In the genomic region with DNA sequence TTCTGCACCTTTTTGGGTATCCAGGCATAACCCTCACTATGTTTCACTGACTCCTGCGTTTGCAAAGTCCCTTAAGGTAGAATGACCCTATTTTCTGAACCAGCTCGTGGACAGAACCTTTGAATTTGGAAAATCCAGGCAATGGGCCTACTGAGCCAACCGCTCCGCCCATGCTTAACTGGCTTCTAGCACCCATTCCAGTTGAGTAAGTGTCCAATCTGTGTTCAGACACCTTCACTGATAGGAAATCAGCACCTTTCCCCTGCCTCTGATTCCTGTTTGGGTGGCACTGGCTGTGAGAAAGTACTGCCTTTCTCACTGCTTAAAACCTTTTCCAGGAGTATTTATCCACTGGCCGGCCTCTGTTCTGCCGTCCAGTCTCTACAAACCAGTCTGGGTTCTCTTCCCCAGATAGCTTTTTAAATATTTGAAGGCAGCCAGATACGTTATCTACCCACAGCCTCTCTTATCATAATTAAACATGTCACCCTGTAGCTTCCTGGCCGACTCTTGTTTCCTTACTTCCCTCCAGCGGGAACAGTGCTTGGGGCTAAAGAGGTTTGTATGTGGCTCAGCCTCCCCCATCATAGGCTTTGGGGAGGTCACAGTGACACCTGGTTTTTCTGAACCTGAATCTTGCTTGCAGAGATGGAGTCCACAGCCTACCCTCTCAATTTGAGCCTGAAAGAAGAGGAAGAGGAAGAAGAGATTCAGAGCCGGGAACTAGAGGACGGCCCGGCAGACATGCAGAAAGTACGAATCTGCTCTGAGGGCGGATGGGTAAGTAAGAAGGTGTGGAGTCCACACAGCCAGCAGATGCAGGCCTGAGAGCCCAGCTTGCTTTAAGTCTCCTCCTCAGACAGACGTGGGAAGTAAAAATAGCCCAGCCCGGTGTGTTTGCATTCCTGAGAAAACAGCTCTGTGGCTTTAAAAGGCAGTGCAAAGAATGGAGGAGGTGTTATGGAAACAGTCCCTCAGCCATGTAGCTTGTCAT, we compare ENCODE assay signal across 8 cellular contexts. TPM values are rescaled to one million over a fixed set of nuclear protein-coding genes. Genes with fewer than 3 reads are reported as not detected.
A peak's percentile ranks its signal among the peaks of the same experiment; 100 is the strongest.
DNase-seq lines count a peak whose midpoint lies in the region; ATAC-seq, FAIRE-seq and TF ChIP-seq lines count a peak whose summit lies in the region.

No MANE protein-coding gene starts in this region.

- H3K36me3 ChIP-seq in GM12878 (ENCODE audit: control insufficient read depth in 2 of 2, insufficient read depth in 2 of 2, low read length in 1 of 2): peaks cover 10 to 32% of the 10 kb centered on the region in 2 experiments
- peaks cover 27 to 42% of the 10 kb centered on the region in 2 donors for H3K36me3 ChIP-seq in kidney (ENCODE audit: control insufficient read depth in 1 of 2, insufficient read depth in 2 of 2, low read length in 2 of 2)
- peaks cover 8 to 46% (median 42%) of the 10 kb centered on the region in 5 donors for H3K36me3 ChIP-seq in subcutaneous abdominal adipose tissue (ENCODE audit: control insufficient read depth in 5 of 5, insufficient read depth in 5 of 5, low read length in 5 of 5)

- 0 out of 2 replicates have a peak, but pooled peaks have one; percentile 36 for TF ChIP-seq POLR2A in GM12878 (IDR thresholded peaks at IDR 0.05; ENCODE audit: low read depth, low read length)

- TF ChIP-seq RAD21 in GM12878 (IDR thresholded peaks at IDR 0.05; ENCODE audit: insufficient read depth, low read depth, low read length): no peak

- POLR2A ChIA-PET in AG04450 (lab: Yijun Ruan, JAX) (no interaction called here), GM12878 (lab: Charles Lee) (interaction anchor here (3.2 kb wide), 1 partner anchor 35 kb away, joined by 10 read pairs; the partner anchor contains the start of gene TADA1)

- TSS peak; percentile 56 for BruUV-seq in GM12878 (replicated peaks; lab: Mats Ljungman, UMichigan)

- SMC1A ChIA-PET in GM12878 (lab: Charles Lee; ENCODE audit: uncharacterized antibody, unreplicated experiment): interaction anchor here (0.8 to 1.5 kb wide), 4 partner anchors 15 to 218 kb away, joined by 3 to 4 read pairs (median 3); no protein-coding TSS in a partner anchor

- RAD21 ChIA-PET in GM12878 (lab: Charles Lee; ENCODE audit: unreplicated experiment): interaction anchor here (1.3 kb wide), 1 partner anchor 33 kb away, joined by 3 read pairs; no protein-coding TSS in a partner anchor

- H3K4me3 ChIP-seq in AG04450 (ENCODE audit: low read depth, low read length) (peak overlapping the region; percentile 73), GM12878 (peak overlapping the region; percentile 96), kidney (ENCODE audit: low read length in 2 of 2) (peak overlapping the region; percentile 66 to 70), subcutaneous abdominal adipose tissue (ENCODE audit: low read depth in 1 of 5, low read length in 5 of 5) (peak overlapping the region; percentile 67 to 88 (median 72))
- peak overlapping the region; percentile 87 for H3K4me3 ChIP-seq in Jurkat, Clone E6-1 (ENCODE audit: low read length)

- TF ChIP-seq CTCF in AG04450 (IDR thresholded peaks at IDR 0.05; ENCODE audit: low read depth, low read length) (no peak), GM12878 (IDR thresholded peaks at IDR 0.05 in 2 of 3, conservative IDR thresholded peaks at IDR 0.05 in 1 of 3; ENCODE audit: control insufficient read depth in 2 of 3, extremely low read depth in 1 of 3, insufficient read depth in 1 of 3, low read depth in 3 of 3, low read length in 3 of 3) (no peak), kidney (IDR thresholded peaks at IDR 0.05; ENCODE audit: borderline replicate concordance, extremely low read depth, insufficient read depth) (no peak)

- no peaks in the 10 kb centered on the region; the same call in 1 of the 2 replicates for H4K20me1 ChIP-seq in GM12878 (ENCODE audit: control insufficient read depth, insufficient read depth)

- no peaks in the 10 kb centered on the region for H3K27me3 ChIP-seq in AG04450 (ENCODE audit: control insufficient read depth, insufficient read depth, low read length)
- H3K27me3 ChIP-seq in GM12878 (replicated peaks in 1 of 2; ENCODE audit: control insufficient read depth in 2 of 2, insufficient read depth in 2 of 2, low read length in 1 of 2): no peaks in the 10 kb centered on the region
- H3K27me3 ChIP-seq in subcutaneous abdominal adipose tissue (ENCODE audit: control insufficient read depth in 5 of 5, insufficient read depth in 4 of 5, low read length in 5 of 5): no peaks in the 10 kb centered on the region

- peaks cover 5% of the 10 kb centered on the region; the same call in 1 of the 2 replicates for H3K4me1 ChIP-seq in GM12878 (ENCODE audit: control insufficient read depth, insufficient read depth, low read length)
- H3K4me1 ChIP-seq in kidney (ENCODE audit: control insufficient read depth in 1 of 2, insufficient read depth in 1 of 2, low read depth in 1 of 2, low read length in 2 of 2): peaks cover 31 to 34% of the 10 kb centered on the region in 2 donors
- H3K4me1 ChIP-seq in subcutaneous abdominal adipose tissue (ENCODE audit: control insufficient read depth in 5 of 5, insufficient read depth in 5 of 5, low read length in 5 of 5): peaks cover 7 to 45% (median 40%) of the 10 kb centered on the region in 5 donors

- H3K9me3 ChIP-seq in AG04450 (ENCODE audit: control insufficient read depth, insufficient read depth, low read length) (no peaks in the 10 kb centered on the region), GM12878 (replicated peaks; ENCODE audit: control insufficient read depth, insufficient read depth, low read length) (no peaks in the 10 kb centered on the region), kidney (ENCODE audit: control insufficient read depth in 1 of 2, low read length in 2 of 2) (no peaks in the 10 kb centered on the region), subcutaneous abdominal adipose tissue (ENCODE audit: control insufficient read depth in 5 of 5, low read length in 5 of 5) (no peaks in the 10 kb centered on the region)

- TF ChIP-seq EP300 in GM12878 (IDR thresholded peaks at IDR 0.05; ENCODE audit: borderline replicate concordance in 1 of 2, control insufficient read depth in 1 of 2, low read depth in 2 of 2, low read length in 2 of 2): no peak

- H3K27ac ChIP-seq in AG04450 (ENCODE audit: low read depth, low read length): no peak overlapping the region
- peak overlapping the region; percentile 13; the same call in 1 of the 2 replicates for H3K27ac ChIP-seq in GM12878 (ENCODE audit: control insufficient read depth, insufficient read depth)
- peak overlapping the region in 1 of 2 donors; percentile 41 for H3K27ac ChIP-seq in kidney (ENCODE audit: low read depth in 2 of 2, low read length in 2 of 2)
- peak overlapping the region; percentile 55 for H3K27ac ChIP-seq in subcutaneous abdominal adipose tissue (ENCODE audit: low read depth, low read length)

- ATAC-seq in GM12878 (no peak), HG03354 (IDR thresholded peaks at IDR 0.05; ENCODE audit: poor library complexity, severe bottlenecking, unreplicated experiment) (no peak)

- DNase-seq in AG04450 (ENCODE audit: low read depth, low spot score) (peak; percentile 3), GM12878 (ENCODE audit: low read depth, low spot score) (no peak), kidney (no peak), mesenteric fat pad (ENCODE audit: low spot score) (no peak)
- DNase-seq in Jurkat, Clone E6-1 (ENCODE audit: low read depth, low spot score): no peak
- DNase-seq in NK-92 treated with Interleukin-12 subunit alpha and Interleukin-12 subunit beta, amount 100 ng/mL, for 24 hours (lab: John Stamatoyannopoulos, UW): no peak

- H3K79me2 ChIP-seq in GM12878 (ENCODE audit: control insufficient read depth, insufficient read depth, low read length): peaks cover 20% of the 10 kb centered on the region

- H3K9ac ChIP-seq in GM12878 (ENCODE audit: control insufficient read depth, insufficient read depth, low read length): peak overlapping the region; percentile 69
- H3K9ac ChIP-seq in kidney (ENCODE audit: low read length in 2 of 2): peak overlapping the region; percentile 49 to 56
- peak overlapping the region; percentile 49 to 71 (median 66) for H3K9ac ChIP-seq in subcutaneous abdominal adipose tissue (ENCODE audit: low read length in 5 of 5)

- CTCF ChIA-PET in AG04450 (lab: Charles Lee): interaction anchor here (0.6 to 1.6 kb wide), 2 partner anchors 219 to 1014 kb away, joined by 4 to 5 read pairs; no protein-coding TSS in a partner anchor
- CTCF ChIA-PET in GM12878 (lab: Yijun Ruan, JAX): interaction anchor here (0.6 to 2.7 kb wide), 3 partner anchors 18 to 35 kb away, joined by 3 to 10 read pairs (median 4); partner anchors contain the start of gene TADA1

- H2AFZ ChIP-seq in GM12878 (ENCODE audit: control insufficient read depth, low read depth, low read length): no peak overlapping the region; the same call in 1 of the 2 replicates

- in situ Hi-C loops in GM12878 (cut with MboI): no loop called here

- 40% methylated on average over 16 of the region's 16 CpGs for WGBS in GM12878 (ENCODE audit: insufficient coverage, insufficient replicate concordance, low lambda C conversion rate, missing lambda C conversion rate)

- FAIRE-seq in GM12878 (lab: Jason Lieb, UNC) (no peak), kidney (lab: Jason Lieb, UNC) (no peak)

- H3K4me2 ChIP-seq in GM12878 (ENCODE audit: control insufficient read depth, insufficient read depth): peak overlapping the region; percentile 86

- intact Hi-C loops in GM12878 (cut with micrococcal nuclease; ENCODE audit: unreplicated experiment): no loop called here
- intact Hi-C loops in kidney (cut with DNase I): no loop called here

RNA-seq across cellular contexts. Expression of gene POGK, which starts 1.3 kb away (rescaled TPM):
- polyA plus RNA-seq in AG04450 (2011; rRNA removed) (18.3 and 21.9 TPM in 2 replicates), GM12878 (2011; rRNA removed) (12.8 and 13.9 TPM in 2 replicates), GM12878 (2014; fragmentation: Illumina TruSeq; extraction: Trizol) (27.7 and 27.8 TPM in 2 replicates), GM12878 (2014; fragmentation: Nextera tagmentation; extraction: Ambion mirVana) (1 to 10 TPM; 5.3 to 8.1 TPM), GM12878 (2014; rRNA removed) (16.2 and 17.6 TPM in 2 replicates), GM12878 (2016; fragmentation: Nextera tagmentation; extraction: Ambion mirVana) (10 to 100 TPM; 18.2 to 19.1 TPM), kidney (ENCODE audit: insufficient read depth, low read depth, low replicate concordance) (13.1 TPM)
- polyA minus RNA-seq in AG04450 (2011; rRNA and poly(A)+ RNA removed): 25.7 and 26.2 TPM in 2 replicates
- polyA plus RNA-seq in Jurkat, Clone E6-1 (2012; ENCODE audit: insufficient read depth, insufficient read length): 29.7 TPM
- 36.4 and 38.3 TPM in 2 replicates for total RNA-seq in GM12878 (2013; cell fraction: nucleolus; rRNA removed)
- total RNA-seq in GM12878 (2014; rRNA removed) (24.9 and 28.0 TPM in 2 replicates), GM12878 (2014; rRNA removed; fragmentation: Illumina TruSeq; extraction: Trizol) (29.1 and 30.1 TPM in 2 replicates), GM12878 (2021) (34.6 and 37.3 TPM in 2 replicates), kidney (40.7 TPM), mesenteric fat pad (33.8 TPM)
- 7.6 TPM for polyA plus RNA-seq in GM12878 (2011; ENCODE audit: low read depth)
- polyA plus RNA-seq in GM12878 (2011; cell fraction: cytosol; rRNA removed): 13.0 and 13.5 TPM in 2 replicates
- polyA plus RNA-seq in GM12878 (2011; cell fraction: nucleus; rRNA removed): 26.4 and 28.3 TPM in 2 replicates
- polyA plus RNA-seq in GM12878 (2012): 11.2 and 12.3 TPM in 2 replicates
- polyA minus RNA-seq in GM12878 (2011; rRNA and poly(A)+ RNA removed): 20.1 and 20.6 TPM in 2 replicates
- 8.0 and 9.7 TPM in 2 replicates for polyA minus RNA-seq in GM12878 (2011; cell fraction: cytosol; rRNA and poly(A)+ RNA removed)
- 15.0 and 24.9 TPM in 2 replicates for polyA minus RNA-seq in GM12878 (2011; cell fraction: nucleus; rRNA and poly(A)+ RNA removed)

RNA-seq across cellular contexts. Expression of gene TADA1, which starts 35.5 kb away (rescaled TPM):
- 10.7 and 13.3 TPM in 2 replicates for polyA plus RNA-seq in AG04450 (2011; rRNA removed)
- polyA minus RNA-seq in AG04450 (2011; rRNA and poly(A)+ RNA removed): 11.3 and 13.2 TPM in 2 replicates
- polyA plus RNA-seq in Jurkat, Clone E6-1 (2012; ENCODE audit: insufficient read depth, insufficient read length): 22.9 TPM
- total RNA-seq in GM12878 (2013; cell fraction: nucleolus; rRNA removed): 18.3 and 18.9 TPM in 2 replicates
- total RNA-seq in GM12878 (2014; rRNA removed): 18.6 and 21.3 TPM in 2 replicates
- total RNA-seq in GM12878 (2014; rRNA removed; fragmentation: Illumina TruSeq; extraction: Trizol): 20.6 and 20.7 TPM in 2 replicates
- 15.1 and 15.2 TPM in 2 replicates for total RNA-seq in GM12878 (2021)
- 12.6 TPM for polyA plus RNA-seq in GM12878 (2011; ENCODE audit: low read depth)
- polyA plus RNA-seq in GM12878 (2011; rRNA removed): 34.6 and 36.4 TPM in 2 replicates
- polyA plus RNA-seq in GM12878 (2011; cell fraction: cytosol; rRNA removed): 19.1 and 27.0 TPM in 2 replicates
- 18.5 and 20.0 TPM in 2 replicates for polyA plus RNA-seq in GM12878 (2011; cell fraction: nucleus; rRNA removed)
- polyA plus RNA-seq in GM12878 (2012): 13.3 and 14.4 TPM in 2 replicates
- 25.9 and 31.1 TPM in 2 replicates for polyA plus RNA-seq in GM12878 (2014; fragmentation: Illumina TruSeq; extraction: Trizol)
- polyA plus RNA-seq in GM12878 (2014; fragmentation: Nextera tagmentation; extraction: Ambion mirVana): 10 to 100 TPM; 31.5 to 38.6 TPM
- polyA plus RNA-seq in GM12878 (2014; rRNA removed): 13.1 and 15.3 TPM in 2 replicates
- 10 to 100 TPM; 27.1 to 30.2 TPM for polyA plus RNA-seq in GM12878 (2016; fragmentation: Nextera tagmentation; extraction: Ambion mirVana)
- 28.3 and 31.5 TPM in 2 replicates for polyA minus RNA-seq in GM12878 (2011; rRNA and poly(A)+ RNA removed)
- 8.4 and 10.5 TPM in 2 replicates for polyA minus RNA-seq in GM12878 (2011; cell fraction: cytosol; rRNA and poly(A)+ RNA removed)
- 4.8 and 7.4 TPM in 2 replicates for polyA minus RNA-seq in GM12878 (2011; cell fraction: nucleus; rRNA and poly(A)+ RNA removed)
- 11.5 TPM for total RNA-seq in kidney
- 13.7 TPM for polyA plus RNA-seq in kidney (ENCODE audit: insufficient read depth, low read depth, low replicate concordance)
- 6.4 TPM for total RNA-seq in mesenteric fat pad
